ENCODE assay signal across 18 cellular contexts in genomic region chr6:121285041-121285440, GRCh38. TPM values are rescaled to one million over a fixed set of nuclear protein-coding genes. Genes with fewer than 3 reads are reported as not detected.
DNase-seq lines count a peak whose midpoint lies in the region; ATAC-seq, FAIRE-seq and TF ChIP-seq lines count a peak whose summit lies in the region.
"Had no signal": no experiment of that assay in that cellular context is flagged by ENCODE, and none has a peak within 500 bp of the region (broad histone marks: within the 10 kb centered on the region; RNA-seq: fewer than 3 reads in every experiment).

No MANE protein-coding gene starts in this region.

- no peaks in the 10 kb centered on the region for H3K9me3 Mint-ChIP-seq in HFFc6
- no peaks in the 10 kb centered on the region for H3K9me3 Mint-ChIP-seq in type B pancreatic cell
- no peaks in the 10 kb centered on the region for H3K9me3 Mint-ChIP-seq in stimulated activated naive CD8-positive, alpha-beta T cell treated with anti-CD3 and anti-CD28 coated beads, Interleukin-15, amount 100 ng/mL, for 72 hours

- H3K27me3 Mint-ChIP-seq in HFFc6 (ENCODE audit: insufficient read depth) (no peaks in the 10 kb centered on the region), type B pancreatic cell (no peaks in the 10 kb centered on the region)
- H3K27me3 Mint-ChIP-seq in stimulated activated naive CD8-positive, alpha-beta T cell treated with anti-CD3 and anti-CD28 coated beads, Interleukin-15, amount 100 ng/mL, for 72 hours: no peaks in the 10 kb centered on the region
- H3K27me3 Mint-ChIP-seq: CD4-positive, alpha-beta memory T cell had no signal

- H3K4me3 Mint-ChIP-seq in HFFc6: no peak overlapping the region
- no peak overlapping the region for H3K4me3 Mint-ChIP-seq in type B pancreatic cell
- no peak overlapping the region for H3K4me3 Mint-ChIP-seq in stimulated activated naive CD8-positive, alpha-beta T cell treated with anti-CD3 and anti-CD28 coated beads, Interleukin-15, amount 100 ng/mL, for 72 hours
- H3K4me3 Mint-ChIP-seq: CD4-positive, alpha-beta memory T cell had no signal

- DNase-seq in AG08395 (ENCODE audit: low spot score) (peak; percentile 47), HFFc6 (peak; percentile 74), bronchial epithelial cell (ENCODE audit: low read depth) (peak; percentile 14), kidney tubule cell (ENCODE audit: low spot score) (peak; percentile 13), type B pancreatic cell (ENCODE audit: extremely low spot score, unreplicated experiment) (no peak)
- no peak for DNase-seq in activated CD4-positive, alpha-beta T cell treated with anti-CD3 and anti-CD28 coated beads for 4 hours
- no peak for DNase-seq in stimulated activated naive CD8-positive, alpha-beta T cell treated with anti-CD3 and anti-CD28 coated beads, Interleukin-15, amount 100 ng/mL, for 72 hours
- DNase-seq: activated CD4-positive, alpha-beta T cell treated with anti-CD3 and anti-CD28 coated beads, Interleukin-2, amount 50 U/mL, for 4 hours; activated naive CD4-positive, alpha-beta T cell treated with anti-CD3 and anti-CD28 coated beads, Interleukin-2, amount 50 U/mL, for 16 hours; CD4-positive, alpha-beta memory T cell; cortex of kidney; Kasumi-1; left ventricle myocardium inferior; NCI-H1417; NCI-H526 had no signal

- FAIRE-seq in bronchial epithelial cell (lab: Jason Lieb, UNC): no peak
- FAIRE-seq: HTR-8/SVneo, TTC549 had no signal

- no peak overlapping the region for H3K4me3 ChIP-seq in bronchial epithelial cell (ENCODE audit: low read depth, low read length)
- H3K4me3 ChIP-seq: left ventricle myocardium inferior had no signal

- no peaks in the 10 kb centered on the region for H3K27me3 ChIP-seq in bronchial epithelial cell (ENCODE audit: control insufficient read depth, insufficient read depth, low read length)

- H3K4me1 Mint-ChIP-seq in HFFc6 (ENCODE audit: low read depth) (peaks cover 10% of the 10 kb centered on the region), type B pancreatic cell (ENCODE audit: unreplicated experiment) (no peaks in the 10 kb centered on the region)
- H3K4me1 Mint-ChIP-seq in stimulated activated naive CD8-positive, alpha-beta T cell treated with anti-CD3 and anti-CD28 coated beads, Interleukin-15, amount 100 ng/mL, for 72 hours: no peaks in the 10 kb centered on the region

- no peak for ATAC-seq in stimulated activated naive CD8-positive, alpha-beta T cell treated with anti-CD3 and anti-CD28 coated beads, Interleukin-15, amount 100 ng/mL, for 72 hours
- ATAC-seq in esophagus mucosa: no peak

- no peaks in the 10 kb centered on the region for H3K36me3 ChIP-seq in bronchial epithelial cell (ENCODE audit: control insufficient read depth, insufficient read depth, low read length)

- H3K27ac Mint-ChIP-seq in HFFc6: no peak overlapping the region
- no peak overlapping the region for H3K27ac Mint-ChIP-seq in type B pancreatic cell
- H3K27ac Mint-ChIP-seq in stimulated activated naive CD8-positive, alpha-beta T cell treated with anti-CD3 and anti-CD28 coated beads, Interleukin-15, amount 100 ng/mL, for 72 hours: no peak overlapping the region
- H3K27ac Mint-ChIP-seq: CD4-positive, alpha-beta memory T cell had no signal

- H3K36me3 Mint-ChIP-seq in HFFc6 (ENCODE audit: low read depth): peaks cover 6% of the 10 kb centered on the region; the same call in 1 of the 2 replicates
- H3K36me3 Mint-ChIP-seq in type B pancreatic cell: peaks cover 20% of the 10 kb centered on the region

- TF ChIP-seq CTCF in HFFc6 (IDR thresholded peaks at IDR 0.05) (no peak), bronchial epithelial cell (IDR thresholded peaks at IDR 0.05; ENCODE audit: insufficient read depth, low read length, severe bottlenecking) (no peak), type B pancreatic cell (conservative IDR thresholded peaks at IDR 0.05) (no peak)

RNA-seq across cellular contexts. Expression of gene TBC1D32, which starts 49.2 kb away (rescaled TPM):
- 1 to 10 TPM; 3.9 to 6.1 (median 4.6) TPM for total RNA-seq in HFFc6 (2021; fragmentation: NEBNext Ultra II Directional; extraction: Animal tissue kit (Norgen Biotek cat#: 25700))
- total RNA-seq in bronchial epithelial cell: 7.9 TPM in 2 replicates
- total RNA-seq in type B pancreatic cell (ENCODE audit: low replicate concordance): 9.9 and 12.4 TPM in 2 replicates
- 6.0 TPM for total RNA-seq in esophagus mucosa

Comparison
In these comparisons a context has a peak if more than half of its experiments do, and no peak if none do; other contexts are left out.
1. DNase-seq: peak in AG08395 (single experiment), HFFc6 (single experiment), bronchial epithelial cell (single experiment) and kidney tubule cell (single experiment); none in type B pancreatic cell (single experiment), activated CD4-positive, alpha-beta T cell treated with anti-CD3 and anti-CD28 coated beads for 4 hours (0 of 2) and stimulated activated naive CD8-positive, alpha-beta T cell treated with anti-CD3 and anti-CD28 coated beads, Interleukin-15, amount 100 ng/mL, for 72 hours (0 of 2).